In genomic region chr14:64715628-64716412, GRCh38 we compare ENCODE assay signal across 9 cellular contexts. TPM values are rescaled to one million over a fixed set of nuclear protein-coding genes. Genes with fewer than 3 reads are reported as not detected.
DNase-seq lines count a peak whose midpoint lies in the region; ATAC-seq and TF ChIP-seq lines count a peak whose summit lies in the region.
"Had no signal": no experiment of that assay in that cellular context is flagged by ENCODE, and none has a peak within 500 bp of the region (broad histone marks: within the 10 kb centered on the region; RNA-seq: fewer than 3 reads in every experiment).

No MANE protein-coding gene starts in this region.

- CTCF ChIA-PET in Panc1 (lab: Charles Lee): no interaction called here

- H3K4me3 ChIP-seq in Panc1 (ENCODE audit: low read depth in 2 of 2, low read length in 2 of 2): peak overlapping the region in 1 of 2 experiments; percentile 32; a peak in 2 of 4 replicates
- peak overlapping the region; percentile 18 for H3K4me3 ChIP-seq in epithelial cell of esophagus (ENCODE audit: low read length)
- H3K4me3 ChIP-seq in thoracic aorta: peak overlapping the region; percentile 69

- peaks cover 15% of the 10 kb centered on the region; the same call in 1 of the 2 replicates for H3K9me3 ChIP-seq in Panc1 (ENCODE audit: control insufficient read depth, insufficient read depth, low read depth, low read length)
- no peaks in the 10 kb centered on the region for H3K9me3 ChIP-seq in thoracic aorta

- BruUV-seq in Panc1 (replicated peaks; lab: Mats Ljungman, UMichigan): no TSS peak

- POLR2A ChIA-PET in Panc1 (lab: Charles Lee): no interaction called here

- ATAC-seq in Panc1: peak; percentile 73
- ATAC-seq in thoracic aorta (ENCODE audit: insufficient number of reproducible peaks, low FRiP score, low read depth): no peak
- ATAC-seq in HG02852 (IDR thresholded peaks at IDR 0.05; ENCODE audit: unreplicated experiment): no peak
- ATAC-seq in HG02610 (IDR thresholded peaks at IDR 0.05; ENCODE audit: unreplicated experiment): no peak

- no peak for DNase-seq in Panc1 (ENCODE audit: low read depth, low spot score)
- DNase-seq in epithelial cell of esophagus (ENCODE audit: low read depth): peak; percentile 27
- peak; percentile 85 for DNase-seq in mesenteric fat pad (ENCODE audit: low spot score)
- DNase-seq in thoracic aorta (ENCODE audit: low spot score): no peak
- DNase-seq in stimulated activated CD8-positive, alpha-beta memory T cell treated with anti-CD3 and anti-CD28 coated beads, Interleukin-4, amount 100 ng/mL, for 48 hours: no peak
- no peak for DNase-seq in HPDE6-E6E7 (ENCODE audit: extremely low spot score)

- peaks cover 36% of the 10 kb centered on the region for H3K4me1 ChIP-seq in Panc1 (ENCODE audit: control insufficient read depth, insufficient read depth, low read length)
- peaks cover 60 to 81% of the 10 kb centered on the region in 2 donors for H3K4me1 ChIP-seq in thoracic aorta (ENCODE audit: control insufficient read depth in 1 of 2, low read depth in 2 of 2)

- in situ Hi-C loops in Panc1 (cut with HindIII; ENCODE audit: low pct_unique_long_range_greater_than_20kb, low sequenced_read_pairs): no loop called here

- H3K27me3 ChIP-seq in Panc1 (ENCODE audit: control insufficient read depth, insufficient read depth, low read length) (no peaks in the 10 kb centered on the region), thoracic aorta (replicated peaks; ENCODE audit: insufficient read depth) (no peaks in the 10 kb centered on the region)

- intact Hi-C loops in Panc1 (cut with micrococcal nuclease; ENCODE audit: unreplicated experiment): no loop called here

- H3K27ac ChIP-seq in Panc1 (ENCODE audit: low read length): peak overlapping the region; percentile 46
- H3K27ac ChIP-seq in thoracic aorta: peak overlapping the region; percentile 92 to 93

- H3K36me3 ChIP-seq in Panc1 (ENCODE audit: control insufficient read depth, insufficient read depth, low read length) (no peaks in the 10 kb centered on the region), thoracic aorta (no peaks in the 10 kb centered on the region)

- TF ChIP-seq CTCF in Panc1 (IDR thresholded peaks at IDR 0.05): no peak
- TF ChIP-seq CTCF in epithelial cell of esophagus (IDR thresholded peaks at IDR 0.05; ENCODE audit: insufficient read depth, low read depth, low read length, missing control alignments): no peak
- no peak for TF ChIP-seq CTCF in thoracic aorta (IDR thresholded peaks at IDR 0.05)

RNA-seq across cellular contexts. Expression of gene PLEKHG3, which starts 11.6 kb away (rescaled TPM):
- total RNA-seq in Panc1 (2021; ENCODE audit: unreplicated experiment): 34.0 TPM
- 27.0 TPM for polyA plus RNA-seq in Panc1 (2012; ENCODE audit: insufficient read length)
- 35.6 TPM for total RNA-seq in mesenteric fat pad
- total RNA-seq in thoracic aorta: 10 to 100 TPM; 63.2 to 71.5 TPM
- total RNA-seq: OCI-LY7 had no signal

Comparison
In these comparisons a context has a peak if more than half of its experiments do, and no peak if none do; other contexts are left out.
1. DNase-seq: peak in epithelial cell of esophagus (single experiment) and mesenteric fat pad (single experiment); none in Panc1 (single experiment), thoracic aorta (single experiment), stimulated activated CD8-positive, alpha-beta memory T cell treated with anti-CD3 and anti-CD28 coated beads, Interleukin-4, amount 100 ng/mL, for 48 hours (single experiment) and HPDE6-E6E7 (single experiment).